In the genomic region with DNA sequence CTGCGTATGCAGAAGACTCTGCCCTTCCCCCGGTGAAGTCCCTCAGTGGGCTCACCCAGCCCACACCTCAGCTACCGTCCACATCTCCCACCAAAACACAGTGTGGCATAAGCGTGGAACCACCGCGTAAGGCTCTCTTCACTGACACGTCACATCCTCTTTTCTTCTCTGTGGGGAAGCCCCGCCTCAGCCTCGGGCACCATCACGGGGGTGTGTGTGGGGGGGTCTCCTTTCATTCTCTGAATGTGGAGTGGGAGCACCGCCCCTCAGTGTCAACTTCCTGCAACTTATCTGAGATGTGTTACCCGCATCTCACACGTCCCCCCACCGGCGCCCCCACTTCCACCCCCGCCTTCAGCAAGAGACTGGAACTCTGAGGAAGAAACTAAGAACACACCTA, we compare ENCODE assay signal across 9 cellular contexts.
DNase-seq lines count a peak whose midpoint lies in the region; ATAC-seq lines count a peak whose summit lies in the region.
"Had no signal": no experiment of that assay in that cellular context is flagged by ENCODE, and none has a peak within 500 bp of the region (broad histone marks: within the 10 kb centered on the region; RNA-seq: fewer than 3 reads in every experiment).

No MANE protein-coding gene starts in this region.

- peaks cover 3% of the 10 kb centered on the region for H3K9me3 Mint-ChIP-seq in natural killer cell treated with Interleukin-12 subunit alpha and Interleukin-12 subunit beta and Interleukin-15 and Interleukin-18, amount 100 ng/mL, for 72 hours

- in situ Hi-C loops in G401 (cut with HindIII; ENCODE audit: low sequenced_read_pairs): no loop called here

- peak overlapping the region; percentile 97 for H3K4me3 Mint-ChIP-seq in natural killer cell treated with Interleukin-12 subunit alpha and Interleukin-12 subunit beta and Interleukin-15 and Interleukin-18, amount 100 ng/mL, for 72 hours

- H3K36me3 Mint-ChIP-seq in natural killer cell treated with Interleukin-12 subunit alpha and Interleukin-12 subunit beta and Interleukin-15 and Interleukin-18, amount 100 ng/mL, for 72 hours: no peaks in the 10 kb centered on the region

- peak; percentile 93 to 94 for ATAC-seq in natural killer cell treated with Interleukin-12 subunit alpha and Interleukin-12 subunit beta and Interleukin-15 and Interleukin-18, amount 100 ng/mL, for 72 hours
- peak; percentile 66 for ATAC-seq in stimulated activated naive CD8-positive, alpha-beta T cell treated with anti-CD3 and anti-CD28 coated beads, Interleukin-15, Interleukin-2, amounts not matched to agents 100 U/mL and 50 U/mL, for 24 hours
- ATAC-seq in HG03039 (IDR thresholded peaks at IDR 0.05; ENCODE audit: unreplicated experiment): no peak

- peaks cover 56 to 59% of the 10 kb centered on the region in 2 donors for H3K4me1 Mint-ChIP-seq in natural killer cell treated with Interleukin-12 subunit alpha and Interleukin-12 subunit beta and Interleukin-15 and Interleukin-18, amount 100 ng/mL, for 72 hours (ENCODE audit: low read depth in 2 of 2)

- H3K27me3 Mint-ChIP-seq in natural killer cell treated with Interleukin-12 subunit alpha and Interleukin-12 subunit beta and Interleukin-15 and Interleukin-18, amount 100 ng/mL, for 72 hours: no peaks in the 10 kb centered on the region

- DNase-seq in T-helper 9 cell (peak; percentile 50), islet precursor cell (no peak), amygdala (lab: John Stamatoyannopoulos, UW) (no peak), G401 (ENCODE audit: low spot score) (no peak)
- DNase-seq in activated T-helper 9 cell treated with anti-CD3 and anti-CD28 coated beads, Interleukin-2, amount 50 U/mL, for 16 hours (ENCODE audit: low read depth): peak; percentile 59
- DNase-seq in natural killer cell treated with Interleukin-12 subunit alpha and Interleukin-12 subunit beta and Interleukin-15 and Interleukin-18, amount 100 ng/mL, for 72 hours (ENCODE audit: low spot score): peak; percentile 89
- peak; percentile 79 for DNase-seq in stimulated activated naive CD8-positive, alpha-beta T cell treated with anti-CD3 and anti-CD28 coated beads, Interleukin-15, Interleukin-2, amounts not matched to agents 100 U/mL and 50 U/mL, for 24 hours
- DNase-seq: NCI-H446 had no signal

- H3K27ac Mint-ChIP-seq in natural killer cell treated with Interleukin-12 subunit alpha and Interleukin-12 subunit beta and Interleukin-15 and Interleukin-18, amount 100 ng/mL, for 72 hours: peak overlapping the region; percentile 92 to 97

Comparison
In these comparisons a context has a peak if more than half of its experiments do, and no peak if none do; other contexts are left out.
1. DNase-seq: peak in T-helper 9 cell (single experiment), activated T-helper 9 cell treated with anti-CD3 and anti-CD28 coated beads, Interleukin-2, amount 50 U/mL, for 16 hours (single experiment), natural killer cell treated with Interleukin-12 subunit alpha and Interleukin-12 subunit beta and Interleukin-15 and Interleukin-18, amount 100 ng/mL, for 72 hours (single experiment) and stimulated activated naive CD8-positive, alpha-beta T cell treated with anti-CD3 and anti-CD28 coated beads, Interleukin-15, Interleukin-2, amounts not matched to agents 100 U/mL and 50 U/mL, for 24 hours (single experiment); none in islet precursor cell (single experiment), amygdala (0 of 56) and G401 (single experiment).